Comparison of ENCODE assay signal across 22 cellular contexts in the genomic region with DNA sequence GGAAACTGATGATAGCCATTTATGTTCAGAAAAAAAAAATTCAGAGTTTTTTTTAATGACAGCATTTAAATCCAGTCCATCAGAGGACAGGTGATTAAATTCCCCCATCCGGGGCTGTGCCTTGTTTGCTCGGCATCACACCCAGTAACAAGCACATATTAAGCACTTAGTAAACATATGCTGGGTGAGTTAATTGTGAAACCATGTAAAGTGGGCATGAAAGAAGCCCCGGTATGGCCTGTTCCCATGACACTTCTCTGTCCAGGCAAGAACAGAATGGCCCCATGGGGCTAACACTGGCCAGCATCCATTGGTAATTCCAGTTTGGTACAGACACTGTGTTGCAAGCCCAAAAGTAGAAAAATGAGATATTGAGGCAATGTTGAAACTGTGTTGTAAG.
"Had no signal": no experiment of that assay in that cellular context is flagged by ENCODE, and none has a peak within 500 bp of the region (broad histone marks: within the 10 kb centered on the region; RNA-seq: fewer than 3 reads in every experiment).

No MANE protein-coding gene starts in this region.

- DNase-seq: hippocampal formation; kidney glomerular epithelial cell; left cardiac atrium; midbrain; mucosa of descending colon; naive thymus-derived CD8-positive, alpha-beta T cell; nucleus accumbens; pancreas; posterior cingulate gyrus; retina; right cardiac atrium; stimulated activated CD4-positive, alpha-beta T cell treated with anti-CD3 and anti-CD28 coated beads, Interleukin-4, amount 100 ng/mL, for 24 hours; stimulated activated naive CD4-positive, alpha-beta T cell; tibial artery; upper lobe of left lung had no signal

- H3K9me3 ChIP-seq: mucosa of descending colon, pancreas, prostate gland, suprapubic skin, thoracic aorta, tibial artery, upper lobe of left lung had no signal

- H3K36me3 ChIP-seq: pancreas, prostate gland, suprapubic skin, thoracic aorta, tibial artery, upper lobe of left lung had no signal

- H3K4me1 ChIP-seq: pancreas, prostate gland, suprapubic skin, tibial artery, upper lobe of left lung had no signal

- H3K27ac ChIP-seq: pancreas, prostate gland, skin epidermis, suprapubic skin, thoracic aorta, tibial artery, upper lobe of left lung had no signal

- H3K27me3 ChIP-seq: pancreas, suprapubic skin, tibial artery, upper lobe of left lung had no signal

- ATAC-seq: left cardiac atrium; left lobe of liver; mucosa of descending colon; naive thymus-derived CD8-positive, alpha-beta T cell; pancreas; right cardiac atrium; sciatic nerve; stimulated activated effector memory CD8-positive, alpha-beta T cell treated with anti-CD3 and anti-CD28 coated beads, Interleukin-12 subunit alpha, Interleukin-12 subunit beta, amount 100 ng/mL, for 72 hours had no signal

- H3K4me3 ChIP-seq: mucosa of descending colon, pancreas, prostate gland, skin epidermis, suprapubic skin, thoracic aorta, tibial artery, upper lobe of left lung had no signal
